In genomic region chr16:24993722-24994686, GRCh38 we compare ENCODE assay signal across 10 cellular contexts. TPM values are rescaled to one million over a fixed set of nuclear protein-coding genes. Genes with fewer than 3 reads are reported as not detected.
DNase-seq lines count a peak whose midpoint lies in the region; ATAC-seq and TF ChIP-seq lines count a peak whose summit lies in the region.
"Had no signal": no experiment of that assay in that cellular context is flagged by ENCODE, and none has a peak within 500 bp of the region (broad histone marks: within the 10 kb centered on the region; RNA-seq: fewer than 3 reads in every experiment).

No MANE protein-coding gene starts in this region.

- no peaks in the 10 kb centered on the region for H3K27me3 ChIP-seq in transverse colon
- H3K27me3 ChIP-seq: BLaER1 treated with 17β-estradiol and CSF1 and Interleukin-3, amounts not matched to agents 10 nM and 100 nM had no signal

- no peaks in the 10 kb centered on the region for H3K36me3 ChIP-seq in transverse colon

- H3K27me3 Mint-ChIP-seq in activated T-cell treated with anti-CD3 and anti-CD28 coated beads, Interleukin-2, amount 50 U/mL, for 4 hours (ENCODE audit: low read depth), result no peaks in the 10 kb centered on the region

- H3K4me1 ChIP-seq in transverse colon, result peaks cover 40 to 85% (median 65%) of the 10 kb centered on the region in 4 donors

- TF ChIP-seq POLR2A in transverse colon (IDR thresholded peaks at IDR 0.05), result no peak

- H3K4me3 Mint-ChIP-seq in activated T-cell treated with anti-CD3 and anti-CD28 coated beads, Interleukin-2, amount 50 U/mL, for 4 hours, result no peak overlapping the region
- H3K4me3 Mint-ChIP-seq: nephron progenitor cell had no signal

- H3K9me3 Mint-ChIP-seq in activated T-cell treated with anti-CD3 and anti-CD28 coated beads, Interleukin-2, amount 50 U/mL, for 4 hours, result no peaks in the 10 kb centered on the region
- H3K9me3 Mint-ChIP-seq: nephron progenitor cell had no signal

- 53% methylated on average over 8 to 11 of the region's 11 CpGs for WGBS in transverse colon (ENCODE audit: low coverage in 1 of 2), 2 donors

- H3K9me3 ChIP-seq in transverse colon, result no peaks in the 10 kb centered on the region
- H3K9me3 ChIP-seq: BLaER1 treated with 17β-estradiol and CSF1 and Interleukin-3, amounts not matched to agents 10 nM and 100 nM had no signal

- TF ChIP-seq EP300 in transverse colon (IDR thresholded peaks at IDR 0.05; ENCODE audit: low read depth), result no peak

- no peak overlapping the region for H3K4me3 ChIP-seq in transverse colon
- H3K4me3 ChIP-seq: BLaER1 treated with 17β-estradiol and CSF1 and Interleukin-3, amounts not matched to agents 10 nM and 100 nM had no signal

- peak; percentile 77 to 81 for ATAC-seq in activated T-cell treated with anti-CD3 and anti-CD28 coated beads, Interleukin-2, amount 50 U/mL, for 4 hours
- ATAC-seq in GM18858 (IDR thresholded peaks at IDR 0.05; ENCODE audit: unreplicated experiment) (no peak), GM18517 (IDR thresholded peaks at IDR 0.05; ENCODE audit: unreplicated experiment) (no peak)

- peaks cover 3% of the 10 kb centered on the region for H3K36me3 Mint-ChIP-seq in activated T-cell treated with anti-CD3 and anti-CD28 coated beads, Interleukin-2, amount 50 U/mL, for 4 hours (ENCODE audit: insufficient read depth)

- H3K27ac ChIP-seq in transverse colon, result peak overlapping the region; percentile 51 to 75 (median 62)
- H3K27ac ChIP-seq: BLaER1 treated with 17β-estradiol and CSF1 and Interleukin-3, amounts not matched to agents 10 nM and 100 nM had no signal

- no peak for DNase-seq in activated T-cell treated with anti-CD3 and anti-CD28 coated beads, Interleukin-2, amount 50 U/mL, for 4 hours
- no peak for DNase-seq in activated T-cell treated with anti-CD3 and anti-CD28 coated beads, Interleukin-2, amount 50 U/mL, for 48 hours
- DNase-seq in astrocyte of the hippocampus (ENCODE audit: low read depth, low spot score), result peak; percentile 92
- DNase-seq in hepatic stellate cell (ENCODE audit: low spot score), result peak; percentile 84
- peak; percentile 59 for DNase-seq in transverse colon
- no peak for DNase-seq in SKM-1 (lab: John Stamatoyannopoulos, UW; ENCODE audit: unreplicated experiment)
- DNase-seq: nephron progenitor cell had no signal

- no peak for TF ChIP-seq CTCF in transverse colon (IDR thresholded peaks at IDR 0.05)

- H3K4me1 Mint-ChIP-seq in activated T-cell treated with anti-CD3 and anti-CD28 coated beads, Interleukin-2, amount 50 U/mL, for 4 hours (ENCODE audit: low read depth), result peaks cover 72% of the 10 kb centered on the region

- in situ Hi-C loops in transverse colon (cut with MboI; ENCODE audit: low pct_ligation_motif_present in 1 of 4, low pct_unique_long_range_greater_than_20kb in 1 of 4, low sequenced_read_pairs in 3 of 4), result no loop called here

- intact Hi-C loops in transverse colon (cut with DNase I; ENCODE audit: low total_unique reads), result no loop called here

RNA-seq across cellular contexts. Expression of gene ARHGAP17, which starts 21.2 kb away (rescaled TPM):
- total RNA-seq in activated T-cell treated with anti-CD3 and anti-CD28 coated beads, Interleukin-2, amount 50 U/mL, for 4 hours, result 10 to 100 TPM; 69.5 to 83.6 (median 73.1) TPM
- total RNA-seq in transverse colon, result 100 to 1,000 TPM in 3 of 4 donors, 10 to 100 TPM in 1; 60.9 to 141 (median 102) TPM

Comparison
In these comparisons a context has a peak if more than half of its experiments do, and no peak if none do; other contexts are left out.
1. ATAC-seq: peak in activated T-cell treated with anti-CD3 and anti-CD28 coated beads, Interleukin-2, amount 50 U/mL, for 4 hours (2 of 2); none in GM18858 (single experiment) and GM18517 (single experiment).
2. DNase-seq: peak in astrocyte of the hippocampus (single experiment), hepatic stellate cell (single experiment) and transverse colon (single experiment); none in activated T-cell treated with anti-CD3 and anti-CD28 coated beads, Interleukin-2, amount 50 U/mL, for 4 hours (single experiment), activated T-cell treated with anti-CD3 and anti-CD28 coated beads, Interleukin-2, amount 50 U/mL, for 48 hours (0 of 2) and SKM-1 (single experiment).